35 cellular contexts compared by ENCODE assay signal in genomic region chr13:98291658-98292057, GRCh38.
DNase-seq lines count a peak whose midpoint lies in the region; ATAC-seq, FAIRE-seq and TF ChIP-seq lines count a peak whose summit lies in the region.
"Had no signal": no experiment of that assay in that cellular context is flagged by ENCODE, and none has a peak within 500 bp of the region (broad histone marks: within the 10 kb centered on the region; RNA-seq: fewer than 3 reads in every experiment).

No MANE protein-coding gene starts in this region.

- no peaks in the 10 kb centered on the region for H3K36me3 Mint-ChIP-seq in neural crest cell (ENCODE audit: low read depth)
- H3K36me3 Mint-ChIP-seq in CD8-positive, alpha-beta T cell = no peaks in the 10 kb centered on the region
- H3K36me3 Mint-ChIP-seq: CD8-positive, alpha-beta memory T cell; natural killer cell treated with Interleukin-12 subunit alpha and Interleukin-12 subunit beta and Interleukin-15 and Interleukin-18, amount 100 ng/mL, for 72 hours had no signal

- intact Hi-C loops in HepG2 (cut with micrococcal nuclease; ENCODE audit: unreplicated experiment) (no loop called here), right lobe of liver (cut with DNase I) (no loop called here), left colon (cut with DNase I, micrococcal nuclease) (no loop called here)
- intact Hi-C loops in CD8-positive, alpha-beta T cell (cut with DNase I, micrococcal nuclease) = no loop called here

- H4K20me1 ChIP-seq in HepG2 (ENCODE audit: insufficient read depth, low read length) = peaks cover 66% of the 10 kb centered on the region

- TF ChIP-seq CTCF in HepG2 (CRISPR knock-in tag; IDR thresholded peaks at IDR 0.05) (no peak), right lobe of liver (IDR thresholded peaks at IDR 0.05) (no peak), neural crest cell (conservative IDR thresholded peaks at IDR 0.05) (no peak)
- TF ChIP-seq CTCF in CD8-positive, alpha-beta T cell (IDR thresholded peaks at IDR 0.05) = no peak

- peak overlapping the region; percentile 13 for H3K27ac Mint-ChIP-seq in neural crest cell (ENCODE audit: unreplicated experiment)
- H3K27ac Mint-ChIP-seq in CD8-positive, alpha-beta T cell = no peak overlapping the region
- H3K27ac Mint-ChIP-seq: activated B cell treated with CpG ODN at 0.5 μM for 24 hours; B cell; CD8-positive, alpha-beta memory T cell; dendritic cell treated with granulocyte-macrophage colony-stimulating factor and Interleukin-4, amounts not matched to agents 40 ng/mL and 50 ng/mL, for 4 days; natural killer cell treated with Interleukin-12 subunit alpha and Interleukin-12 subunit beta and Interleukin-15 and Interleukin-18, amount 100 ng/mL, for 72 hours had no signal

- peak; percentile 71 for FAIRE-seq in HepG2 (lab: Jason Lieb, UNC)
- FAIRE-seq: A549, endometrium, K562 had no signal

- H3K4me1 ChIP-seq in HepG2 (ENCODE audit: insufficient read depth, low read length) = peaks cover 72% of the 10 kb centered on the region
- H3K4me1 ChIP-seq in right lobe of liver = peaks cover 0 to 12% (median 0%) of the 10 kb centered on the region in 4 donors
- H3K4me1 ChIP-seq in CD8-positive, alpha-beta T cell (ENCODE audit: insufficient read depth, low read length) = no peaks in the 10 kb centered on the region
- H3K4me1 ChIP-seq: gastrocnemius medialis had no signal

- in situ Hi-C loops in HepG2 (cut with HindIII; ENCODE audit: extremely low pct_ligation_motif_present, low pct_unique_long_range_greater_than_20kb) = no loop called here

- no peaks in the 10 kb centered on the region for H3K27me3 ChIP-seq in HepG2 (ENCODE audit: control insufficient read depth in 1 of 2, insufficient read depth in 2 of 2, low read length in 2 of 2)
- no peaks in the 10 kb centered on the region for H3K27me3 ChIP-seq in right lobe of liver
- H3K27me3 ChIP-seq in CD8-positive, alpha-beta T cell (ENCODE audit: insufficient read depth, low read length) = no peaks in the 10 kb centered on the region
- H3K27me3 ChIP-seq: gastrocnemius medialis, ovary, tibial artery had no signal

- POLR2A ChIA-PET in HepG2 (lab: Yijun Ruan, JAX) = interaction anchor here (1.1 to 2.6 kb wide), 4 partner anchors 9 to 45 kb away, joined by 3 to 10 read pairs (median 4); no protein-coding TSS in a partner anchor
- POLR2A ChIA-PET in CD8-positive, alpha-beta T cell (lab: Charles Lee) = no interaction called here

- no peaks in the 10 kb centered on the region for H3K9me3 ChIP-seq in HepG2 (ENCODE audit: low read length)
- H3K9me3 ChIP-seq in right lobe of liver = no peaks in the 10 kb centered on the region
- H3K9me3 ChIP-seq in CD8-positive, alpha-beta T cell (ENCODE audit: low read length) = no peaks in the 10 kb centered on the region
- H3K9me3 ChIP-seq: A549, gastrocnemius medialis, ovary, tibial artery had no signal

- H3K9ac ChIP-seq in HepG2 (ENCODE audit: insufficient read depth, low read depth, low read length) = no peak overlapping the region

- 62% methylated on average over 2 of the region's 2 CpGs for WGBS in HepG2 (ENCODE audit: low lambda C conversion rate)
- WGBS in right lobe of liver (ENCODE audit: insufficient coverage, low coverage, low lambda C conversion rate, missing lambda C conversion rate) = 92% methylated on average over 2 of the region's 2 CpGs

- H3K36me3 ChIP-seq in HepG2 (replicated peaks in 1 of 2; ENCODE audit: control insufficient read depth in 1 of 2, insufficient read depth in 2 of 2, low read length in 2 of 2) = peaks cover 4 to 22% of the 10 kb centered on the region in 2 experiments; a peak in 3 of 5 replicates
- H3K36me3 ChIP-seq in right lobe of liver = no peaks in the 10 kb centered on the region
- H3K36me3 ChIP-seq in CD8-positive, alpha-beta T cell (ENCODE audit: insufficient read depth, low read length) = no peaks in the 10 kb centered on the region
- H3K36me3 ChIP-seq: gastrocnemius medialis, ovary, tibial artery had no signal

- no peak overlapping the region for H3K4me3 ChIP-seq in HepG2 (replicated peaks in 1 of 3; ENCODE audit: insufficient read depth in 1 of 3, low read depth in 2 of 3, low read length in 3 of 3)
- no peak overlapping the region for H3K4me3 ChIP-seq in right lobe of liver
- no peak overlapping the region for H3K4me3 ChIP-seq in CD8-positive, alpha-beta T cell (ENCODE audit: low read depth, low read length)
- H3K4me3 ChIP-seq: A549, gastrocnemius medialis, K562, ovary, tibial artery had no signal

- peak overlapping the region; percentile 51 for H3K27ac ChIP-seq in HepG2 (ENCODE audit: extremely low read length, insufficient read depth, low read length)
- H3K27ac ChIP-seq in right lobe of liver = no peak overlapping the region
- no peak overlapping the region for H3K27ac ChIP-seq in CD8-positive, alpha-beta T cell (ENCODE audit: low read depth, low read length)
- H3K27ac ChIP-seq: A549, gastrocnemius medialis, ovary, tibial artery had no signal

- H3K4me1 Mint-ChIP-seq in neural crest cell = peaks cover 58% of the 10 kb centered on the region
- H3K4me1 Mint-ChIP-seq in CD8-positive, alpha-beta T cell (ENCODE audit: low read depth) = no peaks in the 10 kb centered on the region
- H3K4me1 Mint-ChIP-seq: activated B cell treated with CpG ODN at 0.5 μM for 24 hours; B cell; CD8-positive, alpha-beta memory T cell had no signal

- peak; percentile 32; the same call in 2 of the 3 replicates for ATAC-seq in HepG2
- no peak for ATAC-seq in right lobe of liver
- ATAC-seq in left colon = no peak
- ATAC-seq in CD8-positive, alpha-beta T cell = no peak
- ATAC-seq: A549; activated T-cell treated with anti-CD3 and anti-CD28 coated beads, Interleukin-2, amount 50 U/mL, for 4 hours; gastrocnemius medialis; K562; left ventricle myocardium superior; natural killer cell treated with Interleukin-12 subunit alpha and Interleukin-12 subunit beta and Interleukin-15 and Interleukin-18, amount 100 ng/mL, for 72 hours; PC-3; Right ventricle myocardium inferior; stimulated activated naive CD8-positive, alpha-beta T cell treated with anti-CD3 and anti-CD28 coated beads, Interleukin-15, Interleukin-2, amounts not matched to agents 100 U/mL and 50 U/mL, for 24 hours had no signal

- peak overlapping the region; percentile 7 for H3K4me3 Mint-ChIP-seq in neural crest cell
- no peak overlapping the region for H3K4me3 Mint-ChIP-seq in CD8-positive, alpha-beta T cell
- H3K4me3 Mint-ChIP-seq: activated B cell treated with CpG ODN at 0.5 μM for 24 hours; activated T-cell treated with anti-CD3 and anti-CD28 coated beads, Interleukin-2, amount 50 U/mL, for 4 hours; B cell; CD8-positive, alpha-beta memory T cell; dendritic cell treated with granulocyte-macrophage colony-stimulating factor and Interleukin-4, amounts not matched to agents 40 ng/mL and 50 ng/mL, for 4 days; H9; natural killer cell treated with Interleukin-12 subunit alpha and Interleukin-12 subunit beta and Interleukin-15 and Interleukin-18, amount 100 ng/mL, for 72 hours had no signal

- DNase-seq in HepG2 (ENCODE audit: low spot score) = peak; percentile 58
- DNase-seq in right lobe of liver = no peak
- DNase-seq in epidermal melanocyte (ENCODE audit: insufficient read length, low spot score) = peak; percentile 77
- DNase-seq in neural crest cell (ENCODE audit: low read depth, low spot score) = no peak
- no peak for DNase-seq in left colon
- no peak for DNase-seq in stimulated activated CD4-positive, alpha-beta T cell treated with anti-CD3 and anti-CD28 coated beads, Interleukin-12 subunit alpha, Interleukin-12 subunit beta, amount 100 ng/mL, for 4 hours
- DNase-seq in CD8-positive, alpha-beta T cell = no peak
- DNase-seq in GM03348 (ENCODE audit: low spot score) = no peak
- DNase-seq: activated B cell treated with CpG ODN at 0.5 μM for 24 hours; activated CD4-positive, alpha-beta T cell treated with anti-CD3 and anti-CD28 coated beads, Interleukin-2, amount 50 U/mL, for 1 hour; activated gamma-delta T cell treated with Interleukin-2 at 50 U/mL for 16 hours; activated T-cell treated with anti-CD3 and anti-CD28 coated beads, Interleukin-2, amount 50 U/mL, for 4 hours; CD8-positive, alpha-beta memory T cell; central memory CD4-positive, alpha-beta T cell; DMS153; gastrocnemius medialis; H9; left ventricle myocardium superior; NCI-H1105 treated with DMSO at 0.1 percent for 48 hours; NCI-H1930; NCI-H345; NK-92 treated with Interleukin-12 subunit alpha and Interleukin-12 subunit beta, amount 100 ng/mL, for 24 hours; ovary; PC-3; stimulated activated CD4-positive, alpha-beta T cell treated with anti-CD3 and anti-CD28 coated beads, Interleukin-15, amount 100 ng/mL, for 24 hours; stimulated activated naive CD8-positive, alpha-beta T cell treated with anti-CD3 and anti-CD28 coated beads, Interleukin-15, Interleukin-2, amounts not matched to agents 100 U/mL and 50 U/mL, for 24 hours; T-helper 9 cell; tibial artery had no signal

- peaks cover 92% of the 10 kb centered on the region for H3K79me2 ChIP-seq in HepG2 (ENCODE audit: insufficient read depth, low read length)

- peaks cover 3% of the 10 kb centered on the region for H3K9me3 Mint-ChIP-seq in neural crest cell
- no peaks in the 10 kb centered on the region for H3K9me3 Mint-ChIP-seq in CD8-positive, alpha-beta T cell
- H3K9me3 Mint-ChIP-seq: activated B cell treated with CpG ODN at 0.5 μM for 24 hours; activated T-cell treated with anti-CD3 and anti-CD28 coated beads, Interleukin-2, amount 50 U/mL, for 4 hours; CD8-positive, alpha-beta memory T cell; H9; natural killer cell treated with Interleukin-12 subunit alpha and Interleukin-12 subunit beta and Interleukin-15 and Interleukin-18, amount 100 ng/mL, for 72 hours had no signal

- BruUV-seq in HepG2 (replicated peaks; lab: Mats Ljungman, UMichigan) = no TSS peak

- no peaks in the 10 kb centered on the region for H3K27me3 Mint-ChIP-seq in neural crest cell (ENCODE audit: low read depth)
- peaks cover 7% of the 10 kb centered on the region for H3K27me3 Mint-ChIP-seq in CD8-positive, alpha-beta T cell (ENCODE audit: low read depth)
- H3K27me3 Mint-ChIP-seq: dendritic cell treated with granulocyte-macrophage colony-stimulating factor and Interleukin-4, amounts not matched to agents 40 ng/mL and 50 ng/mL, for 4 days had no signal

- TF ChIP-seq POLR2A in HepG2 (IDR thresholded peaks at IDR 0.05; ENCODE audit: insufficient read depth in 1 of 2, low read depth in 2 of 2, low read length in 2 of 2) (no peak), right lobe of liver (IDR thresholded peaks at IDR 0.05) (no peak)

- H3K4me2 ChIP-seq in HepG2 (ENCODE audit: low read depth, low read length) = peak overlapping the region; percentile 38
- H3K4me2 ChIP-seq: A549 had no signal

- no peak for TF ChIP-seq RAD21 in HepG2 (CRISPR knock-in tag; IDR thresholded peaks at IDR 0.05)

- TF ChIP-seq EP300 in HepG2 (IDR thresholded peaks at IDR 0.05; ENCODE audit: low read depth in 2 of 2, low read length in 2 of 2) (peak in 1 of 2 experiments; percentile 43; a peak in 2 of 4 replicates), HepG2 (CRISPR knock-in tag; IDR thresholded peaks at IDR 0.05; ENCODE audit: borderline replicate concordance) (no peak; the same call in 1 of the 2 replicates)

- CTCF ChIA-PET in HepG2 (lab: Yijun Ruan, JAX; ENCODE audit: low intra/inter-chr PET ratio, low total read pairs) = no interaction called here
- CTCF ChIA-PET in CD8-positive, alpha-beta T cell (lab: Charles Lee) = no interaction called here

- no peak overlapping the region for H2AFZ ChIP-seq in HepG2 (ENCODE audit: low read length)

TF ChIP-seq in HepG2, 621 proteins besides CTCF, POLR2A, EP300 and RAD21 (continues in another document):
- TF ChIP-seq PPARG (CRISPR knock-in tag; conservative IDR thresholded peaks at IDR 0.05) = peak; percentile 17; the same call in 1 of the 2 replicates

Comparison
In these comparisons a context has a peak if more than half of its experiments do, and no peak if none do; other contexts are left out.
1. DNase-seq: peak in HepG2 (single experiment) and epidermal melanocyte (single experiment); none in right lobe of liver (0 of 3), neural crest cell (single experiment), left colon (0 of 2), stimulated activated CD4-positive, alpha-beta T cell treated with anti-CD3 and anti-CD28 coated beads, Interleukin-12 subunit alpha, Interleukin-12 subunit beta, amount 100 ng/mL, for 4 hours (single experiment), CD8-positive, alpha-beta T cell (0 of 7) and GM03348 (single experiment).